In the genomic region with DNA sequence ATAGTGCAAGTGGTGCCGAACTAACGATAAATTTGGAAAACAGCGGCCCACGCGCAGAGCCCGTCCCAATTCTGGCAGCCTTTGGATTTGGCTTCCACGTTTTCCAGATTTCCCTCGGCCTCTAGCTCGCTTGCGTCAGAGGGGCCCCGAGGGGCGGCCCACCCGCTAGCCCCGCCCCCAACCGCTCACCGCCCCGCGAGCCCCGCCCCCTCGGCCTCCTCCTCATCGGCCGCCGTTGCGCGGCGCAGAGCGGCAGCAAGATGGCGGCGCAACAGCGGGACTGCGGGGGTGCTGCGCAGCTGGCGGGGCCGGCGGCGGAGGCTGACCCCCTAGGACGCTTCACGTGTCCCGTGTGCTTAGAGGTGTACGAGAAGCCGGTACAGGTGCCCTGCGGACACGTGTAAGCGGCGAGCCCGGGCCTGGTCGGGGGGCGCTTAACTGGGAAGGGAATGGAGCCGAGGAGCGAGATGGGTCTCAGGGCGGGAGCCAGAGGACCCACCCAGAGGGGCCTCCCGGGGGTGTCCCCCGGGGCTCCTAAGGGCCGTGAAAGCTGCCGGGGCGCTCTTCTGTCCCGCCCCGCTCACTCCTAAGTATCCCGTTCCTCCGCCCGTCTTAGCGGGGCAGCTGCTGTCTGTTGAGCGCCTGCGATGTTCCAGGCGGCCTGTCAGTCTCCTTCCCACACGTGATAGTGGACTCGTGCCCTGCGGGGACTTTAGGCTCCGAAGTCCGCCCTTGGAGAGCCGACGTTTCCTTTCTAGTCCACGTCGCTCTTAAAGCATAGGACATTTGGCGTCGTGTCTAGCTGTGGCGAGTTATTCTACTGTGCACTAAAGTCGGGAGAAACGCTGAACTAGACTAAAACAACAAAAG, we compare ENCODE assay signal across 8 cellular contexts. TPM values are rescaled to one million over a fixed set of nuclear protein-coding genes. Genes with fewer than 3 reads are reported as not detected.
DNase-seq lines count a peak whose midpoint lies in the region; ATAC-seq and TF ChIP-seq lines count a peak whose summit lies in the region.

A gene with protein sequence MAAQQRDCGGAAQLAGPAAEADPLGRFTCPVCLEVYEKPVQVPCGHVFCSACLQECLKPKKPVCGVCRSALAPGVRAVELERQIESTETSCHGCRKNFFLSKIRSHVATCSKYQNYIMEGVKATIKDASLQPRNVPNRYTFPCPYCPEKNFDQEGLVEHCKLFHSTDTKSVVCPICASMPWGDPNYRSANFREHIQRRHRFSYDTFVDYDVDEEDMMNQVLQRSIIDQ (plus strand): TSS at position 245 of the 870 bp plus-strand sequence. CDS start 16 bp downstream, at position 261.

- H3K79me2 ChIP-seq in OCI-LY7 (ENCODE audit: insufficient read depth, low read depth, low read length), result peaks cover 42% of the 10 kb centered on the region

- H3K36me3 ChIP-seq in CD8-positive, alpha-beta memory T cell (ENCODE audit: insufficient read depth, low read length), result peaks cover 4% of the 10 kb centered on the region
- H3K36me3 ChIP-seq in HUES64 (ENCODE audit: insufficient read depth, low read length) (peaks cover 18% of the 10 kb centered on the region), OCI-LY7 (ENCODE audit: insufficient read depth, low read length) (peaks cover 21% of the 10 kb centered on the region)

- H3K9me3 ChIP-seq in CD8-positive, alpha-beta memory T cell (ENCODE audit: low read length), result no peaks in the 10 kb centered on the region
- H3K9me3 ChIP-seq in HUES64 (ENCODE audit: insufficient read depth, low read depth, low read length) (no peaks in the 10 kb centered on the region), OCI-LY7 (ENCODE audit: low read length) (no peaks in the 10 kb centered on the region)

- TF ChIP-seq CTCF in OCI-LY7 (conservative IDR thresholded peaks at IDR 0.05; ENCODE audit: low read length), result no peak

- peak within 1 kb of the TSS; percentile 86 for H2AFZ ChIP-seq in OCI-LY7 (ENCODE audit: low read length)

- H3K27ac Mint-ChIP-seq in CD8-positive, alpha-beta memory T cell, result peak within 1 kb of the TSS; percentile 91 to 99 (median 96)

- no peaks in the 10 kb centered on the region for H3K9me2 ChIP-seq in OCI-LY7 (ENCODE audit: insufficient read depth, low read length)

- BruUV-seq in OCI-LY7 (replicated peaks; lab: Mats Ljungman, UMichigan), result no TSS peak

- H3K4me1 Mint-ChIP-seq in CD8-positive, alpha-beta memory T cell, result peaks cover 48 to 62% (median 53%) of the 10 kb centered on the region in 3 donors

- H4K20me1 ChIP-seq in OCI-LY7 (ENCODE audit: insufficient read depth, low read length), result peaks cover 16% of the 10 kb centered on the region; the same call in 1 of the 2 replicates

- ATAC-seq in GM19467 (IDR thresholded peaks at IDR 0.05; ENCODE audit: unreplicated experiment), result peak; percentile 51

- peak within 1 kb of the TSS; percentile 88 for H3K9ac ChIP-seq in HUES64 (ENCODE audit: low read depth, low read length)

- peak within 1 kb of the TSS; percentile 93 for H3K27ac ChIP-seq in CD8-positive, alpha-beta memory T cell (ENCODE audit: low read depth, low read length)
- peak within 1 kb of the TSS; percentile 49; the same call in 1 of the 2 replicates for H3K27ac ChIP-seq in HUES64 (ENCODE audit: low read depth, low read length)
- peak within 1 kb of the TSS; percentile 41 for H3K27ac ChIP-seq in OCI-LY7 (ENCODE audit: low read depth, low read length, poor library complexity, severe bottlenecking)

- POLR2A ChIA-PET in CD8-positive, alpha-beta memory T cell (lab: Charles Lee), result interaction anchor here (0.6 to 3.4 kb wide), 8 partner anchors 21 to 858 kb away, joined by 3 to 34 read pairs (median 4); a partner anchor contains a TSS
- POLR2A ChIA-PET in OCI-LY7 (lab: Charles Lee), result interaction anchor here (0.8 to 1.9 kb wide), 9 partner anchors 9 to 310 kb away, joined by 3 to 12 read pairs (median 3); a partner anchor contains a TSS

- no peaks in the 10 kb centered on the region for H3K27me3 ChIP-seq in CD8-positive, alpha-beta memory T cell (ENCODE audit: insufficient read depth, low read length, poor library complexity, severe bottlenecking)
- no peaks in the 10 kb centered on the region for H3K27me3 ChIP-seq in HUES64 (ENCODE audit: insufficient read depth, low read length)

- H3K4me3 Mint-ChIP-seq in CD8-positive, alpha-beta memory T cell, result peak within 1 kb of the TSS; percentile 90 to 99 (median 97)

- H3K4me3 ChIP-seq in CD8-positive, alpha-beta memory T cell (ENCODE audit: low read length), result peak within 1 kb of the TSS; percentile 98
- H3K4me3 ChIP-seq in HUES64 (ENCODE audit: low read length), result peak within 1 kb of the TSS; percentile 99
- peak within 1 kb of the TSS; percentile 86 for H3K4me3 ChIP-seq in OCI-LY7 (ENCODE audit: low read depth, low read length, poor library complexity, severe bottlenecking)

- H3K4me1 ChIP-seq in CD8-positive, alpha-beta memory T cell (ENCODE audit: insufficient read depth, low read length), result peaks cover 34% of the 10 kb centered on the region
- H3K4me1 ChIP-seq in HUES64 (ENCODE audit: insufficient read depth, low read length) (peaks cover 8% of the 10 kb centered on the region; the same call in 1 of the 2 replicates), OCI-LY7 (ENCODE audit: insufficient read depth, low read length, poor library complexity, severe bottlenecking) (peaks cover 52% of the 10 kb centered on the region)

- intact Hi-C loops in OCI-LY7 (cut with micrococcal nuclease; ENCODE audit: unreplicated experiment), result loop anchor here (1.0 to 5.0 kb wide), 2 partner anchors 21 to 216 kb away; a partner anchor contains a TSS

- H3K4me2 ChIP-seq in OCI-LY7 (ENCODE audit: low read length), result peak within 1 kb of the TSS; percentile 96

- no peaks in the 10 kb centered on the region for H3K27me3 Mint-ChIP-seq in CD8-positive, alpha-beta memory T cell

- under 1% methylated on average over 78 of the region's 79 CpGs for WGBS in HUES64

- no peaks in the 10 kb centered on the region for H3K9me3 Mint-ChIP-seq in CD8-positive, alpha-beta memory T cell

- H3K36me3 Mint-ChIP-seq in CD8-positive, alpha-beta memory T cell, result peaks cover 0 to 26% (median 0%) of the 10 kb centered on the region in 3 donors

- CTCF ChIA-PET in CD8-positive, alpha-beta memory T cell (lab: Charles Lee), result interaction anchor here (1.0 to 1.6 kb wide), 4 partner anchors 8 to 747 kb away, joined by 3 to 8 read pairs (median 3); no protein-coding TSS in a partner anchor
- CTCF ChIA-PET in OCI-LY7 (lab: Charles Lee; ENCODE audit: unreplicated experiment), result interaction anchor here (1.2 kb wide), 1 partner anchor 20 kb away, joined by 3 read pairs; no protein-coding TSS in a partner anchor

- peak; percentile 83 to 93 (median 88) for DNase-seq in CD8-positive, alpha-beta memory T cell
- DNase-seq in OCI-LY7 (ENCODE audit: low spot score) (peak; percentile 96), activated T-cell treated with anti-CD3 and anti-CD28 coated beads for 24 hours (ENCODE audit: low read depth) (peak; percentile 88), epidermal melanocyte (ENCODE audit: insufficient read length, low spot score) (peak; percentile 77), middle frontal gyrus (ENCODE audit: extremely low spot score, low spot score) (peak; percentile 87)
- DNase-seq in stimulated activated CD8-positive, alpha-beta memory T cell treated with anti-CD3 and anti-CD28 coated beads, Interleukin-2, amount 100 ng/mL, for 1 hour (ENCODE audit: low read depth in 2 of 2), result peak; percentile 85 to 89

RNA-seq across cellular contexts. Expression of the gene that starts here (rescaled TPM):
- total RNA-seq in CD8-positive, alpha-beta memory T cell, result 10 to 100 TPM; 64.0 to 67.1 TPM
- 112 TPM for polyA plus RNA-seq in CD8-positive, alpha-beta memory T cell
- polyA plus RNA-seq in HUES64 (2013, experiment 1 of 2), result 77.3 TPM
- polyA plus RNA-seq in HUES64 (2013, experiment 2 of 2), result 77.3 TPM
- 48.4 and 51.9 TPM in 2 replicates for total RNA-seq in OCI-LY7 (2014; rRNA removed; shearing (Covaris generic))
- total RNA-seq in OCI-LY7 (2022), result 62.4 and 64.6 TPM in 2 replicates

Comparison
In these comparisons a context has a peak if more than half of its experiments do, and no peak if none do; other contexts are left out.
1. Peak in every context shown above with its lines: DNase-seq, ATAC-seq, H3K4me3 ChIP-seq and H3K27ac ChIP-seq.
2. H3K27ac ChIP-seq: peak in every context shown above with its lines; median percentile 93 in CD8-positive, alpha-beta memory T cell; 49 in HUES64; 41 in OCI-LY7.